In genomic region chr4:54113206-54113605, GRCh38 we compare ENCODE assay signal across 6 cellular contexts. TPM values are rescaled to one million over a fixed set of nuclear protein-coding genes. Genes with fewer than 3 reads are reported as not detected.
"Had no signal": no experiment of that assay in that cellular context is flagged by ENCODE, and none has a peak within 500 bp of the region (broad histone marks: within the 10 kb centered on the region; RNA-seq: fewer than 3 reads in every experiment).

No MANE protein-coding gene starts in this region.

RNA-seq across cellular contexts. Expression of gene GSX2, which starts 13.2 kb away (rescaled TPM):
- total RNA-seq: LHCN-M2, NCI-H460, PC-9, Peyer's patch, Right ventricle myocardium superior, SJSA1 had no signal
